ENCODE assay signal across 9 cellular contexts in the genomic region with DNA sequence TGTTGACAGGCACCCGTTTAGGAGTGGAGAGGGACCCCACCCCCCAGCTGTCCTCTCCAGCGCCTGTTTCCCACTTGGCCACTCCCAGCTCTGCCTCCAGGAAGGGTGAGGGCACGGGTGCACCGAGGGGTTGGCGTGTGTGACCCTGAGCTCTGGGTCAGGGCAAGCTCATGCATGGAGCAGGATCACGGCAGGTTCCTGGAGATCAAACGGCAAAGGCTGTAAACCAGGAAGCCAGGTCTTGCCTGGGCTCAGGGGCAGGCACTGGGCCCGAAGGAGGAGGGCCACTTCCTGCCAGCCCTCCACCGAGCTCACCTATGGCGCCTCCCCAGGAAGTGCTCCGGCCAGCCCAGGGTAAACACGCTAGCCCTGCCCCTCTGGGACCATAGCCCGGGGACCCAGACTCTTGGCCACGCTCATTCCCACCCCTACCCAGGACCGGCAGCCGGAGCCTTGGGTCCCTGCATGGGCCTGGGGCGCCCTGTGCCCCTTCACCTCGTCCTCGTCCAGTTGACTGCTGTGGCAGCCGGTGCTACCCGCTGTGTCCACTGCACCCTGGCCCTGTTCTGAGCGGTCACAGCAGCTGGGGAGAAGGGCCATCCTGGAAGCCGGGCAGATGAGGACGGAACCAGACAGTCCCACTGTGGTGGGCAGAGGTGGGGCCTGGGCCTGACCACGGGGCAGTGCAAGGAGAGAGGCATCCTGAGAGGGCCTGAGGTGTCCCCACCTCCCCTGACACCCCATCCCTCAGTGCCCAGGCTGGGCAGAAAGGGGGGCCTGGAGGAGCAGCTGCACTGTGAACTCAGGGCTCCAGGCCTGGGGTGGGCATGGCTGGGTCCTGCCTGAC. TPM values are rescaled to one million over a fixed set of nuclear protein-coding genes. Genes with fewer than 3 reads are reported as not detected.
DNase-seq lines count a peak whose midpoint lies in the region; ATAC-seq, FAIRE-seq and TF ChIP-seq lines count a peak whose summit lies in the region.
"Had no signal": no experiment of that assay in that cellular context is flagged by ENCODE, and none has a peak within 500 bp of the region (broad histone marks: within the 10 kb centered on the region; RNA-seq: fewer than 3 reads in every experiment).

No MANE protein-coding gene starts in this region.

- POLR2A ChIA-PET in HepG2 (lab: Yijun Ruan, JAX) = interaction anchor here (0.6 to 7.9 kb wide), 20 partner anchors 8 to 257 kb away, joined by 3 to 203 read pairs (median 6); partner anchors contain the start of genes DEAF1, GATD1, LMNTD2 and PHRF1

- H3K79me2 ChIP-seq in mammary epithelial cell (ENCODE audit: insufficient read depth, low read length) = peaks cover 86% of the 10 kb centered on the region
- peaks cover 34% of the 10 kb centered on the region for H3K79me2 ChIP-seq in HepG2 (ENCODE audit: insufficient read depth, low read length)

- peak; percentile 22; the same call in 1 of the 2 replicates for TF ChIP-seq RAD21 in HepG2 (CRISPR knock-in tag; IDR thresholded peaks at IDR 0.05)

- H3K9me3 ChIP-seq in mammary epithelial cell (replicated peaks; ENCODE audit: insufficient read depth, low read length) (no peaks in the 10 kb centered on the region), HepG2 (ENCODE audit: low read length) (no peaks in the 10 kb centered on the region), SJCRH30 (replicated peaks) (no peaks in the 10 kb centered on the region)

- TF ChIP-seq CTCF in mammary epithelial cell (conservative IDR thresholded peaks at IDR 0.05 in 1 of 2, IDR thresholded peaks at IDR 0.05 in 1 of 2; ENCODE audit: extremely low read depth in 1 of 2, insufficient read depth in 1 of 2, low read depth in 1 of 2, low read length in 2 of 2) (no peak), HepG2 (CRISPR knock-in tag; IDR thresholded peaks at IDR 0.05) (peak; percentile 54), GM13976 (IDR thresholded peaks at IDR 0.05; ENCODE audit: borderline replicate concordance, control extremely low read depth, extremely low read depth, insufficient read depth, missing control alignments) (no peak)

- H2AFZ ChIP-seq in mammary epithelial cell (ENCODE audit: low read depth, low read length) (no peak overlapping the region), HepG2 (ENCODE audit: low read length) (no peak overlapping the region)

- peak; percentile 59 for DNase-seq in HuH-7 (ENCODE audit: low spot score)
- peak; percentile 53 for DNase-seq in mammary epithelial cell
- peak; percentile 93 for DNase-seq in HepG2 (ENCODE audit: low spot score)
- DNase-seq in substantia nigra (lab: John Stamatoyannopoulos, UW) = no peak
- DNase-seq in GM13976 (ENCODE audit: low spot score) = no peak
- DNase-seq in activated naive CD4-positive, alpha-beta T cell treated with anti-CD3 and anti-CD28 coated beads, Interleukin-2, amount 50 U/mL, for 16 hours = no peak
- DNase-seq in SJCRH30 = no peak
- DNase-seq: immature natural killer cell had no signal

- H4K20me1 ChIP-seq in mammary epithelial cell (ENCODE audit: insufficient read depth, low read length) (no peaks in the 10 kb centered on the region), HepG2 (ENCODE audit: insufficient read depth, low read length) (0 out of 2 replicates have a peak, but pooled peaks cover 4% of the 10 kb centered on the region)

- no peaks in the 10 kb centered on the region for H3K27me3 ChIP-seq in mammary epithelial cell (ENCODE audit: insufficient read depth, low read length)
- H3K27me3 ChIP-seq in HepG2 (ENCODE audit: control insufficient read depth in 1 of 2, insufficient read depth in 2 of 2, low read length in 2 of 2) = no peaks in the 10 kb centered on the region; a peak in 1 of 5 replicates
- H3K27me3 ChIP-seq in SJCRH30 = no peaks in the 10 kb centered on the region

- CTCF ChIA-PET in mammary epithelial cell (lab: Charles Lee; ENCODE audit: low non-redundant PET) = interaction anchor here (0.6 kb wide), 1 partner anchor 38 kb away, joined by 15 read pairs; no protein-coding TSS in a partner anchor
- CTCF ChIA-PET in HepG2 (lab: Yijun Ruan, JAX; ENCODE audit: low intra/inter-chr PET ratio, low total read pairs) = no interaction called here

- intact Hi-C loops in mammary epithelial cell (cut with micrococcal nuclease) = loop anchor here (1.0 kb wide), 1 partner anchor 8 kb away; no protein-coding TSS in a partner anchor
- intact Hi-C loops in HepG2 (cut with micrococcal nuclease; ENCODE audit: unreplicated experiment) = loop anchor here (2.0 to 10.0 kb wide), 2 partner anchors 50 to 72 kb away; partner anchors contain the start of gene GATD1

- TF ChIP-seq POLR2A in HepG2 (IDR thresholded peaks at IDR 0.05; ENCODE audit: insufficient read depth in 1 of 2, low read depth in 2 of 2, low read length in 2 of 2) = peak in 1 of 2 experiments; percentile 55; a peak in 2 of 4 replicates

- TF ChIP-seq EP300 in HepG2 (IDR thresholded peaks at IDR 0.05; ENCODE audit: low read depth in 2 of 2, low read length in 2 of 2) = peak in 1 of 2 experiments; percentile 50; a peak in 2 of 4 replicates
- 0 out of 2 replicates have a peak, but pooled peaks have one; percentile 49 for TF ChIP-seq EP300 in HepG2 (CRISPR knock-in tag; IDR thresholded peaks at IDR 0.05; ENCODE audit: borderline replicate concordance)

- peak overlapping the region; percentile 46 to 95 (median 92) for H3K4me3 ChIP-seq in mammary epithelial cell (replicated peaks in 1 of 3; ENCODE audit: insufficient read depth in 1 of 3, low read depth in 2 of 3, low read length in 3 of 3)
- peak overlapping the region; percentile 94 to 97 (median 96) for H3K4me3 ChIP-seq in HepG2 (replicated peaks in 1 of 3; ENCODE audit: insufficient read depth in 1 of 3, low read depth in 2 of 3, low read length in 3 of 3)
- H3K4me3 ChIP-seq in SJCRH30 = no peak overlapping the region

- BruUV-seq in mammary epithelial cell (replicated peaks; lab: Mats Ljungman, UMichigan) (no TSS peak), HepG2 (replicated peaks; lab: Mats Ljungman, UMichigan) (no TSS peak)

- FAIRE-seq in HepG2 (lab: Jason Lieb, UNC) = peak; percentile 92

- H3K27ac ChIP-seq in mammary epithelial cell (ENCODE audit: insufficient read depth, low read depth, low read length) (peak overlapping the region; percentile 15), HepG2 (ENCODE audit: extremely low read length, insufficient read depth, low read length) (peak overlapping the region; percentile 96), substantia nigra (ENCODE audit: low read depth, low read length, poor library complexity, severe bottlenecking) (peak overlapping the region; percentile 12), SJCRH30 (no peak overlapping the region)

- 19% methylated on average over 12 of the region's 25 CpGs for WGBS in mammary epithelial cell (ENCODE audit: low coverage, missing lambda C conversion rate)
- WGBS in HepG2 (ENCODE audit: low lambda C conversion rate) = 3% methylated on average over 6 of the region's 25 CpGs

- H3K36me3 ChIP-seq in mammary epithelial cell (ENCODE audit: insufficient read depth, low read length) (no peaks in the 10 kb centered on the region), HepG2 (replicated peaks in 1 of 2; ENCODE audit: control insufficient read depth in 1 of 2, insufficient read depth in 2 of 2, low read length in 2 of 2) (peaks cover 2 to 8% of the 10 kb centered on the region in 2 experiments; a peak in 4 of 5 replicates), SJCRH30 (no peaks in the 10 kb centered on the region)

- peak overlapping the region; percentile 53 for H3K9ac ChIP-seq in mammary epithelial cell (ENCODE audit: insufficient read depth, low read length)
- H3K9ac ChIP-seq in HepG2 (ENCODE audit: insufficient read depth, low read depth, low read length) = peak overlapping the region; percentile 92

- ATAC-seq in HepG2 (peak; percentile 81), GM18909 (IDR thresholded peaks at IDR 0.05; ENCODE audit: poor library complexity, unreplicated experiment) (no peak)

- H3K4me2 ChIP-seq in mammary epithelial cell (ENCODE audit: insufficient read depth, low read depth, low read length) = peak overlapping the region; percentile 98
- peak overlapping the region; percentile 82 for H3K4me2 ChIP-seq in HepG2 (ENCODE audit: low read depth, low read length)

- in situ Hi-C loops in mammary epithelial cell (cut with MboI; ENCODE audit: low sequenced_read_pairs in 2 of 2) (no loop called here), HepG2 (cut with HindIII; ENCODE audit: extremely low pct_ligation_motif_present, low pct_unique_long_range_greater_than_20kb) (no loop called here), GM13976 (cut with MboI; ENCODE audit: low sequenced_read_pairs, unreplicated experiment) (no loop called here)

- peaks cover 62% of the 10 kb centered on the region for H3K4me1 ChIP-seq in mammary epithelial cell (ENCODE audit: insufficient read depth, low read length)
- H3K4me1 ChIP-seq in HepG2 (ENCODE audit: insufficient read depth, low read length) = peaks cover 68% of the 10 kb centered on the region
- peaks cover 30% of the 10 kb centered on the region for H3K4me1 ChIP-seq in SJCRH30

- dilution Hi-C loops in mammary epithelial cell (cut with HindIII; ENCODE audit: low sequenced_read_pairs) = no loop called here

RNA-seq across cellular contexts. Expression of gene EPS8L2, which starts 1.0 kb away (rescaled TPM):
- total RNA-seq in mammary epithelial cell (100 to 1,000 TPM; 202 to 214 TPM), HepG2 (2016; rRNA removed; fragmentation: Illumina TruSeq; extraction: Trizol) (55.6 and 89.3 TPM in 2 replicates)
- polyA plus RNA-seq in mammary epithelial cell (140 TPM), HepG2 (2011; rRNA removed) (416 and 597 TPM in 2 replicates)
- 75.0 TPM for polyA minus RNA-seq in mammary epithelial cell
- total RNA-seq in HepG2 (2016; cell fraction: cytosol; rRNA removed; fragmentation: Illumina TruSeq; extraction: Trizol; ENCODE audit: low read depth) = 23.4 and 26.5 TPM in 2 replicates
- total RNA-seq in HepG2 (2016; cell fraction: insoluble cytoplasmic fraction; rRNA removed; fragmentation: Illumina TruSeq; extraction: Trizol) = 59.5 and 96.0 TPM in 2 replicates
- total RNA-seq in HepG2 (2016; cell fraction: membrane; rRNA removed; fragmentation: Illumina TruSeq; extraction: Trizol) = 40.7 and 48.2 TPM in 2 replicates
- 113 TPM in 2 replicates for total RNA-seq in HepG2 (2016; cell fraction: nucleus; rRNA removed; fragmentation: Illumina TruSeq; extraction: Trizol)
- polyA plus RNA-seq in HepG2 (2011; cell fraction: cytosol; rRNA removed) = 128 and 201 TPM in 2 replicates
- 5,456 and 6,377 TPM in 2 replicates for polyA plus RNA-seq in HepG2 (2011; cell fraction: nucleus; rRNA removed)
- 164 and 263 TPM in 2 replicates for polyA plus RNA-seq in HepG2 (2012)
- polyA plus RNA-seq in HepG2 (2016; cell fraction: cytosol; fragmentation: Illumina TruSeq; extraction: Trizol; ENCODE audit: low read depth) = 26.4 and 28.2 TPM in 2 replicates
- polyA plus RNA-seq in HepG2 (2016; cell fraction: insoluble cytoplasmic fraction; fragmentation: Illumina TruSeq; extraction: Trizol; ENCODE audit: low read depth) = 71.6 and 87.9 TPM in 2 replicates
- 43.4 and 44.2 TPM in 2 replicates for polyA plus RNA-seq in HepG2 (2016; cell fraction: membrane; fragmentation: Illumina TruSeq; extraction: Trizol; ENCODE audit: low read depth)
- polyA plus RNA-seq in HepG2 (2016; cell fraction: nucleus; fragmentation: Illumina TruSeq; extraction: Trizol; ENCODE audit: insufficient read depth, low read depth) = 595 and 650 TPM in 2 replicates
- polyA minus RNA-seq in HepG2 (2011; rRNA and poly(A)+ RNA removed; ENCODE audit: low replicate concordance) = 35.7 and 322 TPM in 2 replicates
- 77.0 and 84.5 TPM in 2 replicates for polyA minus RNA-seq in HepG2 (2011; cell fraction: cytosol; rRNA and poly(A)+ RNA removed)
- 292 and 312 TPM in 2 replicates for polyA minus RNA-seq in HepG2 (2011; cell fraction: nucleus; rRNA and poly(A)+ RNA removed)
- total RNA-seq in SJCRH30 (2014; rRNA removed; shearing (Covaris generic)) = 12.7 and 18.5 TPM in 2 replicates

RNA-seq across cellular contexts. Expression of gene TMEM80, which starts 9.4 kb away (rescaled TPM):
- total RNA-seq in mammary epithelial cell = 10 to 100 TPM; 10.0 to 22.5 TPM
- polyA plus RNA-seq in mammary epithelial cell = 9.6 TPM
- polyA minus RNA-seq in mammary epithelial cell = 1.6 TPM
- total RNA-seq in HepG2 (2016; rRNA removed; fragmentation: Illumina TruSeq; extraction: Trizol) = 2.7 and 5.6 TPM in 2 replicates
- total RNA-seq in HepG2 (2016; cell fraction: cytosol; rRNA removed; fragmentation: Illumina TruSeq; extraction: Trizol; ENCODE audit: low read depth) = 0.71 and 1.1 TPM in 2 replicates
- total RNA-seq in HepG2 (2016; cell fraction: insoluble cytoplasmic fraction; rRNA removed; fragmentation: Illumina TruSeq; extraction: Trizol) = 2.5 and 6.4 TPM in 2 replicates
- 2.9 and 3.2 TPM in 2 replicates for total RNA-seq in HepG2 (2016; cell fraction: membrane; rRNA removed; fragmentation: Illumina TruSeq; extraction: Trizol)
- 6.8 and 8.5 TPM in 2 replicates for total RNA-seq in HepG2 (2016; cell fraction: nucleus; rRNA removed; fragmentation: Illumina TruSeq; extraction: Trizol)
- 17.1 and 20.9 TPM in 2 replicates for polyA plus RNA-seq in HepG2 (2011; rRNA removed)
- polyA plus RNA-seq in HepG2 (2011; cell fraction: cytosol; rRNA removed) = 13.5 and 14.1 TPM in 2 replicates
- 42.7 and 42.8 TPM in 2 replicates for polyA plus RNA-seq in HepG2 (2011; cell fraction: nucleus; rRNA removed)
- polyA plus RNA-seq in HepG2 (2012) = 20.6 and 20.8 TPM in 2 replicates
- polyA plus RNA-seq in HepG2 (2016; cell fraction: cytosol; fragmentation: Illumina TruSeq; extraction: Trizol; ENCODE audit: low read depth) = 1.3 and 1.4 TPM in 2 replicates
- 3.6 and 3.8 TPM in 2 replicates for polyA plus RNA-seq in HepG2 (2016; cell fraction: insoluble cytoplasmic fraction; fragmentation: Illumina TruSeq; extraction: Trizol; ENCODE audit: low read depth)
- 2.4 and 2.9 TPM in 2 replicates for polyA plus RNA-seq in HepG2 (2016; cell fraction: membrane; fragmentation: Illumina TruSeq; extraction: Trizol; ENCODE audit: low read depth)
- polyA plus RNA-seq in HepG2 (2016; cell fraction: nucleus; fragmentation: Illumina TruSeq; extraction: Trizol; ENCODE audit: insufficient read depth, low read depth) = 21.0 and 22.8 TPM in 2 replicates
- 5.4 and 7.9 TPM in 2 replicates for polyA minus RNA-seq in HepG2 (2011; rRNA and poly(A)+ RNA removed; ENCODE audit: low replicate concordance)
- 1.9 and 3.8 TPM in 2 replicates for polyA minus RNA-seq in HepG2 (2011; cell fraction: cytosol; rRNA and poly(A)+ RNA removed)
- 11.6 and 13.4 TPM in 2 replicates for polyA minus RNA-seq in HepG2 (2011; cell fraction: nucleus; rRNA and poly(A)+ RNA removed)
- 10.7 and 17.7 TPM in 2 replicates for total RNA-seq in SJCRH30 (2014; rRNA removed; shearing (Covaris generic))

RNA-seq across cellular contexts. Expression of gene DEAF1, which starts 10.0 kb away (rescaled TPM):
- total RNA-seq in mammary epithelial cell = 10 to 100 TPM; 31.2 to 32.0 TPM
- 15.2 TPM for polyA plus RNA-seq in mammary epithelial cell
- polyA minus RNA-seq in mammary epithelial cell = 28.2 TPM
- total RNA-seq in HepG2 (2016; rRNA removed; fragmentation: Illumina TruSeq; extraction: Trizol) = 18.2 and 29.6 TPM in 2 replicates
- total RNA-seq in HepG2 (2016; cell fraction: cytosol; rRNA removed; fragmentation: Illumina TruSeq; extraction: Trizol; ENCODE audit: low read depth) = 52.0 and 58.7 TPM in 2 replicates
- 20.8 and 32.8 TPM in 2 replicates for total RNA-seq in HepG2 (2016; cell fraction: insoluble cytoplasmic fraction; rRNA removed; fragmentation: Illumina TruSeq; extraction: Trizol)
- total RNA-seq in HepG2 (2016; cell fraction: membrane; rRNA removed; fragmentation: Illumina TruSeq; extraction: Trizol) = 63.0 and 70.8 TPM in 2 replicates
- total RNA-seq in HepG2 (2016; cell fraction: nucleus; rRNA removed; fragmentation: Illumina TruSeq; extraction: Trizol) = 23.5 and 24.2 TPM in 2 replicates
- polyA plus RNA-seq in HepG2 (2011; rRNA removed) = 22.3 and 31.6 TPM in 2 replicates
- 18.7 and 21.9 TPM in 2 replicates for polyA plus RNA-seq in HepG2 (2011; cell fraction: cytosol; rRNA removed)
- polyA plus RNA-seq in HepG2 (2011; cell fraction: nucleus; rRNA removed) = 48.8 and 50.2 TPM in 2 replicates
- 24.8 and 28.9 TPM in 2 replicates for polyA plus RNA-seq in HepG2 (2012)
- 54.2 and 64.1 TPM in 2 replicates for polyA plus RNA-seq in HepG2 (2016; cell fraction: cytosol; fragmentation: Illumina TruSeq; extraction: Trizol; ENCODE audit: low read depth)
- 20.0 and 24.6 TPM in 2 replicates for polyA plus RNA-seq in HepG2 (2016; cell fraction: insoluble cytoplasmic fraction; fragmentation: Illumina TruSeq; extraction: Trizol; ENCODE audit: low read depth)
- 53.8 and 73.1 TPM in 2 replicates for polyA plus RNA-seq in HepG2 (2016; cell fraction: membrane; fragmentation: Illumina TruSeq; extraction: Trizol; ENCODE audit: low read depth)
- polyA plus RNA-seq in HepG2 (2016; cell fraction: nucleus; fragmentation: Illumina TruSeq; extraction: Trizol; ENCODE audit: insufficient read depth, low read depth) = 41.0 and 44.0 TPM in 2 replicates
- polyA minus RNA-seq in HepG2 (2011; rRNA and poly(A)+ RNA removed; ENCODE audit: low replicate concordance) = 25.5 and 31.1 TPM in 2 replicates
- 12.7 and 21.4 TPM in 2 replicates for polyA minus RNA-seq in HepG2 (2011; cell fraction: cytosol; rRNA and poly(A)+ RNA removed)
- 27.7 and 32.9 TPM in 2 replicates for polyA minus RNA-seq in HepG2 (2011; cell fraction: nucleus; rRNA and poly(A)+ RNA removed)
- total RNA-seq in SJCRH30 (2014; rRNA removed; shearing (Covaris generic)) = 26.6 and 33.6 TPM in 2 replicates

RNA-seq across cellular contexts. Expression of gene TALDO1, which starts 42.2 kb away (rescaled TPM):
- 100 to 1,000 TPM; 102 to 140 TPM for total RNA-seq in mammary epithelial cell
- 142 TPM for polyA plus RNA-seq in mammary epithelial cell
- polyA minus RNA-seq in mammary epithelial cell = 102 TPM
- 240 and 336 TPM in 2 replicates for total RNA-seq in HepG2 (2016; rRNA removed; fragmentation: Illumina TruSeq; extraction: Trizol)
- total RNA-seq in HepG2 (2016; cell fraction: cytosol; rRNA removed; fragmentation: Illumina TruSeq; extraction: Trizol; ENCODE audit: low read depth) = 94.7 and 94.9 TPM in 2 replicates
- 233 and 351 TPM in 2 replicates for total RNA-seq in HepG2 (2016; cell fraction: insoluble cytoplasmic fraction; rRNA removed; fragmentation: Illumina TruSeq; extraction: Trizol)
- total RNA-seq in HepG2 (2016; cell fraction: membrane; rRNA removed; fragmentation: Illumina TruSeq; extraction: Trizol) = 97.2 and 101 TPM in 2 replicates
- total RNA-seq in HepG2 (2016; cell fraction: nucleus; rRNA removed; fragmentation: Illumina TruSeq; extraction: Trizol) = 84.2 and 97.2 TPM in 2 replicates
- polyA plus RNA-seq in HepG2 (2011; rRNA removed) = 88.1 and 107 TPM in 2 replicates
- 93.4 and 124 TPM in 2 replicates for polyA plus RNA-seq in HepG2 (2011; cell fraction: cytosol; rRNA removed)
- 50.1 and 56.3 TPM in 2 replicates for polyA plus RNA-seq in HepG2 (2011; cell fraction: nucleus; rRNA removed)
- polyA plus RNA-seq in HepG2 (2012) = 89.8 and 93.0 TPM in 2 replicates
- 78.6 and 81.5 TPM in 2 replicates for polyA plus RNA-seq in HepG2 (2016; cell fraction: cytosol; fragmentation: Illumina TruSeq; extraction: Trizol; ENCODE audit: low read depth)
- polyA plus RNA-seq in HepG2 (2016; cell fraction: insoluble cytoplasmic fraction; fragmentation: Illumina TruSeq; extraction: Trizol; ENCODE audit: low read depth) = 291 and 296 TPM in 2 replicates
- 74.1 and 77.8 TPM in 2 replicates for polyA plus RNA-seq in HepG2 (2016; cell fraction: membrane; fragmentation: Illumina TruSeq; extraction: Trizol; ENCODE audit: low read depth)
- 141 and 146 TPM in 2 replicates for polyA plus RNA-seq in HepG2 (2016; cell fraction: nucleus; fragmentation: Illumina TruSeq; extraction: Trizol; ENCODE audit: insufficient read depth, low read depth)
- polyA minus RNA-seq in HepG2 (2011; rRNA and poly(A)+ RNA removed; ENCODE audit: low replicate concordance) = 76.8 and 132 TPM in 2 replicates
- polyA minus RNA-seq in HepG2 (2011; cell fraction: cytosol; rRNA and poly(A)+ RNA removed) = 46.9 and 78.3 TPM in 2 replicates
- polyA minus RNA-seq in HepG2 (2011; cell fraction: nucleus; rRNA and poly(A)+ RNA removed) = 15.8 and 16.4 TPM in 2 replicates
- total RNA-seq in SJCRH30 (2014; rRNA removed; shearing (Covaris generic)) = 107 and 108 TPM in 2 replicates

Comparison
In these comparisons a context has a peak if more than half of its experiments do, and no peak if none do; other contexts are left out.
1. DNase-seq: peak in HuH-7 (single experiment), mammary epithelial cell (single experiment) and HepG2 (single experiment); none in substantia nigra (0 of 49), GM13976 (single experiment), activated naive CD4-positive, alpha-beta T cell treated with anti-CD3 and anti-CD28 coated beads, Interleukin-2, amount 50 U/mL, for 16 hours (single experiment) and SJCRH30 (0 of 2).